In genomic region chr19:46499692-46500091, GRCh38 we compare ENCODE assay signal across 1 cellular context.
TF ChIP-seq lines count a peak whose summit lies in the region.

No MANE protein-coding gene starts in this region.

TF ChIP-seq in K562, 482 proteins besides CTCF, POLR2A, EP300 and RAD21 (continued from another document):
- no peak for TF ChIP-seq JUND (IDR thresholded peaks at IDR 0.05; ENCODE audit: borderline replicate concordance, low read depth, low read length)
- no peak for TF ChIP-seq JUND (tag; IDR thresholded peaks at IDR 0.05; ENCODE audit: borderline replicate concordance, low read depth, low read length)
- no peak for TF ChIP-seq E2F3 (CRISPR knock-in tag; IDR thresholded peaks at IDR 0.05)
- TF ChIP-seq SPI1 (IDR thresholded peaks at IDR 0.05; ENCODE audit: borderline replicate concordance, low read depth, low read length), result peak; percentile 75
- no peak for TF ChIP-seq EGR1 (conservative IDR thresholded peaks at IDR 0.05)
